17 cellular contexts compared by ENCODE assay signal in genomic region chr16:25271421-25271820, GRCh38. TPM values are rescaled to one million over a fixed set of nuclear protein-coding genes. Genes with fewer than 3 reads are reported as not detected.
"Had no signal": no experiment of that assay in that cellular context is flagged by ENCODE, and none has a peak within 500 bp of the region (broad histone marks: within the 10 kb centered on the region; RNA-seq: fewer than 3 reads in every experiment).

No MANE protein-coding gene starts in this region.

- ATAC-seq: HepG2 had no signal

- DNase-seq: IMR-90, Kasumi-1, MM.1S, NCI-H1092 treated with DMSO at 0.1 percent for 48 hours, NCI-H1436, NCI-H187, NCI-H2029, NCI-H2081 treated with DMSO at 0.1 percent for 48 hours, NCI-H2171, NCI-H226, NCI-H446, NCI-H510A, NCI-H524 treated with DMSO at 0.1 percent for 48 hours, NCI-H82, SHP77 had no signal

RNA-seq across cellular contexts. Expression of gene AQP8, which starts 54.7 kb away (rescaled TPM):
- total RNA-seq: HT1080, IMR-90 had no signal
